1 cellular context compared by ENCODE assay signal in genomic region chr2:213151437-213152064, GRCh38.
TF ChIP-seq lines count a peak whose summit lies in the region.

IKZF2 (minus strand) TSS chr2:213151612; CDS start chr2:213148629, 2,983 bp downstream.

TF ChIP-seq in HepG2, 621 proteins besides CTCF, POLR2A, EP300 and RAD21 (continued from another document and continues in another):
- TF ChIP-seq FUBP1 (CRISPR knock-in tag; IDR thresholded peaks at IDR 0.05; ENCODE audit: borderline replicate concordance) (no peak), ZNF740 (CRISPR knock-in tag; IDR thresholded peaks at IDR 0.05) (peak; percentile 49; the same call in 1 of the 2 replicates), POLR2AphosphoS5 (IDR thresholded peaks at IDR 0.05; ENCODE audit: low read depth, low read length) (no peak), ZNF768 (CRISPR knock-in tag; IDR thresholded peaks at IDR 0.05) (peak; percentile 66; the same call in 1 of the 2 replicates), SIN3A (IDR thresholded peaks at IDR 0.05; ENCODE audit: borderline replicate concordance, low read depth, low read length) (0 out of 2 replicates have a peak, but pooled peaks have one; percentile 41), HDAC6 (IDR thresholded peaks at IDR 0.05; ENCODE audit: low read depth, low read length) (no peak), RXRA (CRISPR knock-in tag; IDR thresholded peaks at IDR 0.05) (0 out of 2 replicates have a peak, but pooled peaks have one; percentile 52), ZHX1 (CRISPR knock-in tag; IDR thresholded peaks at IDR 0.05; ENCODE audit: low read depth) (0 out of 2 replicates have a peak, but pooled peaks have one; percentile 64), TOPORS (CRISPR knock-in tag; IDR thresholded peaks at IDR 0.05) (peak; percentile 90; the same call in 1 of the 2 replicates), TMF1 (CRISPR knock-in tag; IDR thresholded peaks at IDR 0.05; ENCODE audit: low read depth) (0 out of 2 replicates have a peak, but pooled peaks have one; percentile 28), ZNF558 (CRISPR knock-in tag; IDR thresholded peaks at IDR 0.05; ENCODE audit: borderline replicate concordance) (no peak), PHF8 (CRISPR knock-in tag; IDR thresholded peaks at IDR 0.05) (peak; percentile 49; the same call in 1 of the 2 replicates), YEATS4 (CRISPR knock-in tag; IDR thresholded peaks at IDR 0.05; ENCODE audit: borderline replicate concordance) (peak; percentile 72; the same call in 1 of the 2 replicates), TEAD2 (CRISPR knock-in tag; IDR thresholded peaks at IDR 0.05) (no peak), GMEB1 (CRISPR knock-in tag; IDR thresholded peaks at IDR 0.05; ENCODE audit: borderline replicate concordance) (peak; percentile 75), ZMAT3 (CRISPR knock-in tag; conservative IDR thresholded peaks at IDR 0.05) (0 out of 2 replicates have a peak, but pooled peaks have one; percentile 27), FOXO1 (CRISPR knock-in tag; IDR thresholded peaks at IDR 0.05) (no peak), RBM39 (IDR thresholded peaks at IDR 0.05; ENCODE audit: low read depth, low read length, poor library complexity, severe bottlenecking) (no peak), ZNF446 (CRISPR knock-in tag; IDR thresholded peaks at IDR 0.05) (peak; percentile 70; the same call in 1 of the 2 replicates), SNAPC4 (CRISPR knock-in tag; IDR thresholded peaks at IDR 0.05) (no peak), ZNF44 (CRISPR knock-in tag; IDR thresholded peaks at IDR 0.05) (0 out of 2 replicates have a peak, but pooled peaks have one; percentile 39), MED8 (CRISPR knock-in tag; IDR thresholded peaks at IDR 0.05; ENCODE audit: insufficient replicate concordance) (peak; percentile 22), BRF2 (CRISPR knock-in tag; IDR thresholded peaks at IDR 0.05) (0 out of 2 replicates have a peak, but pooled peaks have one; percentile 75), ZNF878 (CRISPR knock-in tag; IDR thresholded peaks at IDR 0.05) (no peak), MEF2D (CRISPR knock-in tag; IDR thresholded peaks at IDR 0.05) (no peak), TFDP1 (CRISPR knock-in tag; IDR thresholded peaks at IDR 0.05; ENCODE audit: borderline replicate concordance) (peak; percentile 57; the same call in 1 of the 2 replicates), HMGXB4 (CRISPR knock-in tag; IDR thresholded peaks at IDR 0.05; ENCODE audit: borderline replicate concordance in 1 of 2, low read depth in 1 of 2) (peak; percentile 6 to 54; a peak in 1 of 4 replicates), ZNF160 (CRISPR knock-in tag; IDR thresholded peaks at IDR 0.05) (0 out of 2 replicates have a peak, but pooled peaks have one; percentile 41), HOXA9 (CRISPR knock-in tag; IDR thresholded peaks at IDR 0.05; ENCODE audit: borderline replicate concordance) (peak; percentile 82; the same call in 1 of the 2 replicates), NCOA2 (CRISPR knock-in tag; IDR thresholded peaks at IDR 0.05) (no peak), YY1 (IDR thresholded peaks at IDR 0.05; ENCODE audit: insufficient read depth, insufficient replicate concordance, low read depth, low read length) (peak; percentile 69), MED1 (CRISPR knock-in tag; IDR thresholded peaks at IDR 0.05) (0 out of 2 replicates have a peak, but pooled peaks have one; percentile 30), ARID5B (CRISPR knock-in tag; IDR thresholded peaks at IDR 0.05) (0 out of 2 replicates have a peak, but pooled peaks have one; percentile 1), ZNF792 (CRISPR knock-in tag; IDR thresholded peaks at IDR 0.05) (0 out of 2 replicates have a peak, but pooled peaks have one; percentile 6), ZNF784 (CRISPR knock-in tag; IDR thresholded peaks at IDR 0.05; ENCODE audit: borderline replicate concordance) (no peak)
